9 cellular contexts compared by ENCODE assay signal in genomic region chr15:101528108-101528916, GRCh38. TPM values are rescaled to one million over a fixed set of nuclear protein-coding genes. Genes with fewer than 3 reads are reported as not detected.
DNase-seq lines count a peak whose midpoint lies in the region; ATAC-seq and TF ChIP-seq lines count a peak whose summit lies in the region.
"Had no signal": no experiment of that assay in that cellular context is flagged by ENCODE, and none has a peak within 500 bp of the region (broad histone marks: within the 10 kb centered on the region; RNA-seq: fewer than 3 reads in every experiment).

No MANE protein-coding gene starts in this region.

- H3K27me3 ChIP-seq in upper lobe of right lung, result no peaks in the 10 kb centered on the region

- no peaks in the 10 kb centered on the region for H3K27me3 Mint-ChIP-seq in activated CD4-positive, alpha-beta T cell treated with anti-CD3 and anti-CD28 coated beads, Interleukin-2, amount 10 ng/mL, durations not matched to agents 24 days and 14 days

- intact Hi-C loops in activated CD4-positive, alpha-beta T cell treated with anti-CD3 and anti-CD28 coated beads, Interleukin-2, amount 10 ng/mL, durations not matched to agents 24 days and 14 days (cut with micrococcal nuclease), result no loop called here
- intact Hi-C loops in mucosa of descending colon (cut with DNase I, micrococcal nuclease) (no loop called here), upper lobe of right lung (cut with DNase I) (no loop called here)

- H3K4me3 Mint-ChIP-seq in activated CD4-positive, alpha-beta T cell treated with anti-CD3 and anti-CD28 coated beads, Interleukin-2, amount 10 ng/mL, durations not matched to agents 24 days and 14 days, result no peak overlapping the region
- H3K4me3 Mint-ChIP-seq: activated naive CD8-positive, alpha-beta T cell treated with anti-CD3 and anti-CD28 coated beads for 36 hours had no signal

- no peaks in the 10 kb centered on the region for H3K36me3 Mint-ChIP-seq in activated CD4-positive, alpha-beta T cell treated with anti-CD3 and anti-CD28 coated beads, Interleukin-2, amount 10 ng/mL, durations not matched to agents 24 days and 14 days (ENCODE audit: low read depth)
- H3K36me3 Mint-ChIP-seq: activated naive CD8-positive, alpha-beta T cell treated with anti-CD3 and anti-CD28 coated beads for 36 hours had no signal

- ATAC-seq in mucosa of descending colon (peak; percentile 79), upper lobe of right lung (peak; percentile 63)

- H3K27ac ChIP-seq in upper lobe of right lung, result peak overlapping the region; percentile 61

- H3K4me3 ChIP-seq in mucosa of descending colon (no peak overlapping the region), upper lobe of right lung (no peak overlapping the region)

- H3K4me1 ChIP-seq in mucosa of descending colon (ENCODE audit: low read depth), result peaks cover 35% of the 10 kb centered on the region
- H3K4me1 ChIP-seq in upper lobe of right lung, result peaks cover 15% of the 10 kb centered on the region

- H3K36me3 ChIP-seq in mucosa of descending colon (ENCODE audit: low read depth), result no peaks in the 10 kb centered on the region
- H3K36me3 ChIP-seq in upper lobe of right lung, result no peaks in the 10 kb centered on the region

- no peaks in the 10 kb centered on the region for H3K4me1 Mint-ChIP-seq in activated CD4-positive, alpha-beta T cell treated with anti-CD3 and anti-CD28 coated beads, Interleukin-2, amount 10 ng/mL, durations not matched to agents 24 days and 14 days
- H3K4me1 Mint-ChIP-seq: activated naive CD8-positive, alpha-beta T cell treated with anti-CD3 and anti-CD28 coated beads for 36 hours had no signal

- DNase-seq in activated CD4-positive, alpha-beta T cell treated with anti-CD3 and anti-CD28 coated beads, Interleukin-2, amount 10 ng/mL, durations not matched to agents 24 days and 14 days, result peak; percentile 43
- no peak for DNase-seq in activated CD4-positive, alpha-beta T cell treated with anti-CD3 and anti-CD28 coated beads for 4 hours
- DNase-seq in ecto neural progenitor cell (ENCODE audit: low spot score), result peak; percentile 44
- DNase-seq in mucosa of descending colon, result peak; percentile 66 to 77 (median 69)
- DNase-seq in upper lobe of right lung, result no peak
- DNase-seq in DMS114 treated with DMSO at 0.1 percent for 48 hours (lab: John Stamatoyannopoulos, UW; ENCODE audit: unreplicated experiment), result no peak
- DNase-seq in dermis blood vessel endothelial cell, result no peak
- DNase-seq in foreskin melanocyte, result no peak
- DNase-seq: activated naive CD8-positive, alpha-beta T cell treated with anti-CD3 and anti-CD28 coated beads for 36 hours had no signal

- no peaks in the 10 kb centered on the region for H3K9me3 ChIP-seq in mucosa of descending colon
- no peaks in the 10 kb centered on the region for H3K9me3 ChIP-seq in upper lobe of right lung

- H3K27ac Mint-ChIP-seq in activated CD4-positive, alpha-beta T cell treated with anti-CD3 and anti-CD28 coated beads, Interleukin-2, amount 10 ng/mL, durations not matched to agents 24 days and 14 days, result no peak overlapping the region
- H3K27ac Mint-ChIP-seq: activated naive CD8-positive, alpha-beta T cell treated with anti-CD3 and anti-CD28 coated beads for 36 hours had no signal

- no peaks in the 10 kb centered on the region for H3K9me3 Mint-ChIP-seq in activated CD4-positive, alpha-beta T cell treated with anti-CD3 and anti-CD28 coated beads, Interleukin-2, amount 10 ng/mL, durations not matched to agents 24 days and 14 days
- H3K9me3 Mint-ChIP-seq: activated naive CD8-positive, alpha-beta T cell treated with anti-CD3 and anti-CD28 coated beads for 36 hours had no signal

- TF ChIP-seq CTCF in mucosa of descending colon (IDR thresholded peaks at IDR 0.05), result no peak
- TF ChIP-seq CTCF in upper lobe of right lung (IDR thresholded peaks at IDR 0.05), result no peak

RNA-seq across cellular contexts. Expression of gene PCSK6, which starts 38.8 kb away (rescaled TPM):
- total RNA-seq in activated CD4-positive, alpha-beta T cell treated with anti-CD3 and anti-CD28 coated beads, Interleukin-2, amount 10 ng/mL, durations not matched to agents 24 days and 14 days, result 4.7 and 5.4 TPM in 2 replicates
- 10 to 100 TPM; 21.3 to 58.4 (median 30.3) TPM for total RNA-seq in mucosa of descending colon
- 16.6 TPM for total RNA-seq in upper lobe of right lung
- total RNA-seq in dermis blood vessel endothelial cell, result 24.0 and 24.8 TPM in 2 replicates

Comparison
In these comparisons a context has a peak if more than half of its experiments do, and no peak if none do; other contexts are left out.
1. DNase-seq: peak in activated CD4-positive, alpha-beta T cell treated with anti-CD3 and anti-CD28 coated beads, Interleukin-2, amount 10 ng/mL, durations not matched to agents 24 days and 14 days (single experiment), ecto neural progenitor cell (single experiment) and mucosa of descending colon (3 of 3); none in activated CD4-positive, alpha-beta T cell treated with anti-CD3 and anti-CD28 coated beads for 4 hours (0 of 2), upper lobe of right lung (single experiment), DMS114 treated with DMSO at 0.1 percent for 48 hours (single experiment), dermis blood vessel endothelial cell (single experiment) and foreskin melanocyte (single experiment).